ENCODE assay signal across 1 cellular context in the genomic region with DNA sequence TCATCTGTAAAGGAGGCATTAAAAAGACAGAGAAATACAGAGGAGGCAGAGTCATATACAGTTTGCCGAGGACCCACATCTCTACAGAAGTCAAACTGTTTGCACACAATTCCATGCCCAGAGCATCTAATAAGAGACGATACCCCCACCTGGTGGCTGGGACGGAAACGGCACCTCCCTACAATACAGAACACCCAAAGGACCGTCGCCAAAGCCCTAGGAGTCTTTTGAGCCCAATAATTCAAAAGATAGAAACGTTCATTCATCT.
TF ChIP-seq lines count a peak whose summit lies in the region.

No MANE protein-coding gene starts in this region.

TF ChIP-seq in SK-N-SH, 30 proteins besides CTCF, POLR2A, EP300 and RAD21 (continued from another document):
- TF ChIP-seq RCOR1 (IDR thresholded peaks at IDR 0.05; ENCODE audit: low read length) = no peak
- peak; percentile 90 for TF ChIP-seq SMC3 (IDR thresholded peaks at IDR 0.05; ENCODE audit: low read depth, low read length)
- no peak for TF ChIP-seq JUND (IDR thresholded peaks at IDR 0.05)
- no peak for TF ChIP-seq TEAD4 (IDR thresholded peaks at IDR 0.05; ENCODE audit: borderline replicate concordance, insufficient read depth)
- no peak for TF ChIP-seq NFIC (IDR thresholded peaks at IDR 0.05; ENCODE audit: borderline replicate concordance)
TF ChIP-seq in SK-N-SH: peak in this region for 1.
